8 cellular contexts compared by ENCODE assay signal in the genomic region with DNA sequence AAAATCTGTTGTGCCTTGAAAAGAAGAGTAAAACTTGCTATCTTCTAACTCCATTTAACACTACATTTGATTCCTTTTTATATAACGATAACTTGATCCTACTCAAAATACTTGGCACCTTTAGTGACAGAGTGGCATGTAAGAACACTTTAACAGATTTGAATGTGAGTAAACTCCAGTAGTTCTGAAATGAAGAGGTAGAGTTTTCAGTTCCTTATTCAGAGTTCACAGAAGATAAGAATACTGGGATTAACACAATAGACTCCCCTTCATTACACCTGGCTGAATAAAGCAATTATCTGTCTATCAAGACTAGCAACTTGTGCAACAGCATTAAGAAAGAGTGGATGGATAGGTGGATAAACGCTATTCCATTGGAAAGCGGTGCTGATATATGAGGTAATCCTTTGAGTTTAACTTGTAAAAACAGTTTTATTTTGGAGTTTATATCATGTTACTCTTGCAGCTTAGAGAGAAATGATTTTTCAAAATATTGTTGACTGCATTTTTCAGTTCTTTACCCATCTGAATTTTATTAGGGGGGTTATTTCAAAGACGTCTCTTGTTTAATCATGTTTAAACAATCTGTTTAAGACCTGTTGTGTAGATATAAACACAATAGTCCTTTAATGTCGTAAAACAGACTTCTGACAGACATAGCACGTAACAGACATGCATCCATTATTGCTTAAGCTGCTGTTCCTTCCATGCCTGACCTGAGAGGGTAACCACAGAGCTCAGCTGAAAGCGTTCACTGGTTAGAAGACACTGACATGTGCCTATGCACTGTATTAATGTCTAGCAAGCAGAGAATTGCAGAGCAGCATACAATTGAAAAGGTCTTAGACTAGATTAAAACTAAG.
A peak's percentile ranks its signal among the peaks of the same experiment; 100 is the strongest.
DNase-seq lines count a peak whose midpoint lies in the region; ATAC-seq, FAIRE-seq and TF ChIP-seq lines count a peak whose summit lies in the region.

No MANE protein-coding gene starts in this region.

- H3K9me3 Mint-ChIP-seq in effector memory CD8-positive, alpha-beta T cell = no peaks in the 10 kb centered on the region

- no peaks in the 10 kb centered on the region for H3K27me3 Mint-ChIP-seq in effector memory CD8-positive, alpha-beta T cell

- peak overlapping the region; percentile 38; the same call in 1 of the 2 replicates for H3K4me3 ChIP-seq in AG10803 (ENCODE audit: low read length)

- TF ChIP-seq CTCF in AG10803 (conservative IDR thresholded peaks at IDR 0.05; ENCODE audit: low read length) = no peak

- H3K36me3 Mint-ChIP-seq in effector memory CD8-positive, alpha-beta T cell (ENCODE audit: insufficient read depth) = peaks cover 4% of the 10 kb centered on the region

- no peak overlapping the region for H3K4me3 Mint-ChIP-seq in effector memory CD8-positive, alpha-beta T cell

- peak; percentile 28 for FAIRE-seq in GM19239 (lab: Jason Lieb, UNC)

- peak overlapping the region in 1 of 2 donors; percentile 11 for H3K27ac Mint-ChIP-seq in effector memory CD8-positive, alpha-beta T cell

- peak; percentile 64 for ATAC-seq in HG03439 (IDR thresholded peaks at IDR 0.05; ENCODE audit: unreplicated experiment)
- ATAC-seq in effector memory CD8-positive, alpha-beta T cell (replicated peaks) = peak; percentile 78

- DNase-seq in AG10803 (ENCODE audit: low read depth) (peak; percentile 82), GM19239 (ENCODE audit: insufficient read length, low spot score) (no peak), NCI-H2171 treated with DMSO at 0.1 percent for 48 hours (lab: John Stamatoyannopoulos, UW) (no peak), NCI-H1436 treated with DMSO at 0.1 percent for 48 hours (lab: John Stamatoyannopoulos, UW) (no peak), NCI-H69 (lab: John Stamatoyannopoulos, UW) (no peak)
- DNase-seq in effector memory CD8-positive, alpha-beta T cell = no peak
- no peak for DNase-seq in effector CD8-positive, alpha-beta T cell (lab: John Stamatoyannopoulos, UW)

- H3K4me1 Mint-ChIP-seq in effector memory CD8-positive, alpha-beta T cell (ENCODE audit: low read depth in 2 of 2) = peaks cover 0 to 19% of the 10 kb centered on the region in 2 donors
